Comparison of ENCODE assay signal across 16 cellular contexts in the genomic region with DNA sequence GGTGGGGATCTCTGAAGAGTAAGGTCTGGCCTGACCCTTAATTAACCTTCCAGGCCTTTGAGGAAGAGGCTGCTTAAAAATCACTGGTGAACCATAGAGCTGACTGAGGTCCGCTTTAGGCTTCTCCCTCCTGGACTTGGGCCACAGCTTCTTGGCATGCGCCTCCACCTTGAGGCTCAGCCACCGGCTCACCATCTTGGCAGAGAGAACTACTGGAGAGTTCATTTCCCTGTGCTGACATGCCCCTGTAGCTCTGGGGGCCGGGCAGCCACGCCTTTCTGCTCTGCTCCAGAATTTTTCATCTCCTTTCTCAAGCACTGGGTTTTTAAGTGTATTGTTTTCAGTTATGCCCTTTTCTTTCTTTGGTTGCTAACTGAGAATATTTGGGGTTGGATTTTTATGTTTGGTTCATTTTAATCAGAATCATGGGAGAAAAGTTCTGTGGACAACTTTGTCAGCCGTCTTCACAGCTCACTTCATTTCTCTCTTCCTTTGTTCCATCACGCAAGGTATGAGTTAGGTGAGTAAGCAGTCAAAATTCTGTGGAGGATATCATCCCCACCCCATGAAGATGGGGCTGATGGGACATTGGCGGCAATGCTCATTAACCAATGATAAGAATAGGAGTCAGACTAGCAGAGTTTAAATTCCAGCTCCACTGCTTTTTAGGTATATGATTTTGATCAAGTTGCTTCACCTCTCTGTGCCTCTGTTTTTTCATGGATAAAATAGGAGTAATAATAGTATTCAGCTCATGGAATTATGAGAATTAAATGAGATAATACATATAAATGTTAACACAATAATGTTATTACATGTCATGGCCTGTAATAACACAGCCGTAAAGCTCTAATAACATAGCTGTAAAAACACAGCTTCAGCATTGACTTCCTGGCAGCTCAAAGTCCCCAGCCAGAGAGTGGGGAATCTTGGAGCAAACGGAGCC.
DNase-seq lines count a peak whose midpoint lies in the region; ATAC-seq, FAIRE-seq and TF ChIP-seq lines count a peak whose summit lies in the region.
"Had no signal": no experiment of that assay in that cellular context is flagged by ENCODE, and none has a peak within 500 bp of the region (broad histone marks: within the 10 kb centered on the region; RNA-seq: fewer than 3 reads in every experiment).

No MANE protein-coding gene starts in this region.

- no peak for TF ChIP-seq POLR2A in esophagus squamous epithelium (IDR thresholded peaks at IDR 0.05)
- TF ChIP-seq POLR2A in uterus (IDR thresholded peaks at IDR 0.05), result no peak

- DNase-seq in cardiac muscle cell (ENCODE audit: low read depth in 1 of 2, low spot score in 1 of 2) (no peak), left ventricle myocardium superior (no peak), esophagus squamous epithelium (lab: John Stamatoyannopoulos, UW) (no peak), pancreas (peak in 2 of 6 donors; percentile 23 to 51), uterus (peak; percentile 63 to 69), GF-D8 (lab: John Stamatoyannopoulos, UW) (no peak), WERI-Rb-1 (no peak), NCI-H128 (lab: John Stamatoyannopoulos, UW; ENCODE audit: unreplicated experiment) (no peak)
- DNase-seq: 8988T; CD4-positive, CD25-positive, alpha-beta regulatory T cell; GDM1; NCI-H2081 treated with DMSO at 0.1 percent for 48 hours; stimulated activated naive CD8-positive, alpha-beta T cell treated with anti-CD3 and anti-CD28 coated beads, Interleukin-15, amount 100 ng/mL, for 72 hours had no signal

- TF ChIP-seq CTCF in cardiac muscle cell (IDR thresholded peaks at IDR 0.05; ENCODE audit: low read depth, low read length), result no peak
- TF ChIP-seq CTCF in esophagus squamous epithelium (IDR thresholded peaks at IDR 0.05), result no peak
- no peak for TF ChIP-seq CTCF in pancreas (IDR thresholded peaks at IDR 0.05)
- no peak for TF ChIP-seq CTCF in uterus (IDR thresholded peaks at IDR 0.05)
- no peak for TF ChIP-seq CTCF in WERI-Rb-1 (IDR thresholded peaks at IDR 0.05; ENCODE audit: low read depth, low read length)

- intact Hi-C loops in left ventricle myocardium superior (cut with micrococcal nuclease) (no loop called here), esophagus squamous epithelium (cut with DNase I) (no loop called here), pancreas (cut with DNase I) (no loop called here), uterus (cut with DNase I; ENCODE audit: low total_unique reads) (loop anchor here (10.0 kb wide), 1 partner anchor 58 kb away; no protein-coding TSS in a partner anchor)

- H3K4me3 ChIP-seq in cardiac muscle cell (no peak overlapping the region), esophagus squamous epithelium (no peak overlapping the region), pancreas (no peak overlapping the region), uterus (no peak overlapping the region), WERI-Rb-1 (ENCODE audit: low read depth, low read length) (no peak overlapping the region)

- ATAC-seq in left ventricle myocardium superior, result no peak
- ATAC-seq in pancreas, result peak; percentile 38 to 59 (median 52)
- ATAC-seq: activated naive CD4-positive, alpha-beta T cell treated with anti-CD3 and anti-CD28 coated beads, Interleukin-2, amount 50 U/mL, for 72 hours; stimulated activated naive CD8-positive, alpha-beta T cell treated with anti-CD3 and anti-CD28 coated beads, Interleukin-15, amount 100 ng/mL, for 72 hours had no signal

- H3K36me3 ChIP-seq in cardiac muscle cell (peaks cover 94% of the 10 kb centered on the region), esophagus squamous epithelium (peaks cover 0 to 68% (median 0%) of the 10 kb centered on the region in 3 donors), pancreas (peaks cover 0 to 46% (median 12%) of the 10 kb centered on the region in 3 donors), uterus (no peaks in the 10 kb centered on the region), WERI-Rb-1 (peaks cover 98% of the 10 kb centered on the region)

- no peaks in the 10 kb centered on the region for H3K9me3 ChIP-seq in cardiac muscle cell (ENCODE audit: low read depth)
- no peaks in the 10 kb centered on the region for H3K9me3 ChIP-seq in esophagus squamous epithelium
- no peaks in the 10 kb centered on the region for H3K9me3 ChIP-seq in pancreas
- H3K9me3 ChIP-seq in uterus, result no peaks in the 10 kb centered on the region
- no peaks in the 10 kb centered on the region for H3K9me3 ChIP-seq in WERI-Rb-1 (ENCODE audit: severe bottlenecking)

- WGBS in esophagus squamous epithelium, 2 donors, result 21 to 43% methylated on average over 9 to 10 of the region's 10 CpGs
- 78 to 79% methylated on average over 10 of the region's 10 CpGs for WGBS in pancreas, 2 donors

- peaks cover 28% of the 10 kb centered on the region for H3K4me1 ChIP-seq in cardiac muscle cell (ENCODE audit: low read depth)
- H3K4me1 ChIP-seq in esophagus squamous epithelium, result peaks cover 9 to 92% (median 42%) of the 10 kb centered on the region in 3 donors
- H3K4me1 ChIP-seq in pancreas, result no peaks in the 10 kb centered on the region
- no peaks in the 10 kb centered on the region for H3K4me1 ChIP-seq in uterus

- H3K27ac ChIP-seq in cardiac muscle cell (peak overlapping the region; percentile 94), esophagus squamous epithelium (peak overlapping the region; percentile 75 to 83 (median 79)), pancreas (no peak overlapping the region), uterus (peak overlapping the region; percentile 66 to 73), WERI-Rb-1 (no peak overlapping the region)
- H3K27ac ChIP-seq: HL-60 had no signal

- no peaks in the 10 kb centered on the region for H3K27me3 ChIP-seq in cardiac muscle cell
- H3K27me3 ChIP-seq in esophagus squamous epithelium, result no peaks in the 10 kb centered on the region
- H3K27me3 ChIP-seq in pancreas, result no peaks in the 10 kb centered on the region
- H3K27me3 ChIP-seq in uterus, result no peaks in the 10 kb centered on the region
- H3K27me3 ChIP-seq in WERI-Rb-1 (ENCODE audit: insufficient read depth, low read depth, severe bottlenecking), result no peaks in the 10 kb centered on the region

- no peak for FAIRE-seq in pancreas (lab: Jason Lieb, UNC)
- FAIRE-seq: GM18507 had no signal

Comparison
In these comparisons a context has a peak if more than half of its experiments do, and no peak if none do; other contexts are left out.
1. DNase-seq: peak in uterus (2 of 2); none in cardiac muscle cell (0 of 2), left ventricle myocardium superior (single experiment), esophagus squamous epithelium (single experiment), GF-D8 (single experiment), WERI-Rb-1 (single experiment) and NCI-H128 (single experiment).
2. H3K27ac ChIP-seq: peak in cardiac muscle cell (single experiment), esophagus squamous epithelium (4 of 4) and uterus (2 of 2); none in pancreas (0 of 4) and WERI-Rb-1 (single experiment).